ENCODE assay signal across 14 cellular contexts in genomic region chr1:54464031-54464476, GRCh38. TPM values are rescaled to one million over a fixed set of nuclear protein-coding genes. Genes with fewer than 3 reads are reported as not detected.
DNase-seq lines count a peak whose midpoint lies in the region; ATAC-seq and TF ChIP-seq lines count a peak whose summit lies in the region.
"Had no signal": no experiment of that assay in that cellular context is flagged by ENCODE, and none has a peak within 500 bp of the region (broad histone marks: within the 10 kb centered on the region; RNA-seq: fewer than 3 reads in every experiment).

No MANE protein-coding gene starts in this region.

- intact Hi-C loops in uterus (cut with DNase I; ENCODE audit: low total_unique reads) (no loop called here), esophagus squamous epithelium (cut with DNase I) (no loop called here)

- H3K4me1 Mint-ChIP-seq in activated CD8-positive, alpha-beta memory T cell treated with anti-CD3 and anti-CD28 coated beads, Interleukin-2, amount 10 ng/mL, durations not matched to agents 7 days and 5 days, result peaks cover 34% of the 10 kb centered on the region

- peaks cover 4% of the 10 kb centered on the region for H3K27me3 Mint-ChIP-seq in activated CD8-positive, alpha-beta memory T cell treated with anti-CD3 and anti-CD28 coated beads, Interleukin-2, amount 10 ng/mL, durations not matched to agents 7 days and 5 days
- H3K27me3 Mint-ChIP-seq: T-cell had no signal

- no peak overlapping the region for H3K4me3 Mint-ChIP-seq in activated CD8-positive, alpha-beta memory T cell treated with anti-CD3 and anti-CD28 coated beads, Interleukin-2, amount 10 ng/mL, durations not matched to agents 7 days and 5 days
- H3K4me3 Mint-ChIP-seq: T-cell had no signal

- ATAC-seq in activated naive CD4-positive, alpha-beta T cell treated with anti-CD3 and anti-CD28 coated beads, Interleukin-2, amount 50 U/mL, for 72 hours, result peak; percentile 64 to 67
- ATAC-seq in activated CD8-positive, alpha-beta memory T cell treated with anti-CD3 and anti-CD28 coated beads, Interleukin-2, amount 10 ng/mL, durations not matched to agents 7 days and 5 days, result peak; percentile 59
- ATAC-seq in GM19397 (IDR thresholded peaks at IDR 0.05; ENCODE audit: unreplicated experiment), result no peak
- ATAC-seq: T-cell had no signal

- no peaks in the 10 kb centered on the region for H3K27me3 ChIP-seq in uterus
- peaks cover 0 to 3% (median 0%) of the 10 kb centered on the region in 4 donors for H3K27me3 ChIP-seq in esophagus squamous epithelium
- H3K27me3 ChIP-seq: ascending aorta had no signal

- H3K9me3 ChIP-seq in uterus, result no peaks in the 10 kb centered on the region
- no peaks in the 10 kb centered on the region for H3K9me3 ChIP-seq in esophagus squamous epithelium
- H3K9me3 ChIP-seq: ascending aorta had no signal

- H3K36me3 ChIP-seq in uterus (no peaks in the 10 kb centered on the region), esophagus squamous epithelium (no peaks in the 10 kb centered on the region)
- H3K36me3 ChIP-seq: ascending aorta had no signal

- DNase-seq in activated naive CD4-positive, alpha-beta T cell treated with anti-CD3 and anti-CD28 coated beads, Interleukin-2, amount 50 U/mL, for 72 hours (ENCODE audit: low spot score in 2 of 2), result no peak
- no peak for DNase-seq in activated naive CD4-positive, alpha-beta T cell (lab: John Stamatoyannopoulos, UW)
- DNase-seq in activated CD8-positive, alpha-beta memory T cell treated with anti-CD3 and anti-CD28 coated beads, Interleukin-2, amount 10 ng/mL, durations not matched to agents 7 days and 5 days, result no peak
- DNase-seq in iris pigment epithelial cell (ENCODE audit: low read depth) (peak; percentile 60), uterus (no peak), esophagus squamous epithelium (lab: John Stamatoyannopoulos, UW) (no peak), midbrain (lab: John Stamatoyannopoulos, UW) (no peak)
- DNase-seq: activated CD4-positive, alpha-beta T cell treated with anti-CD3 and anti-CD28 coated beads, Interleukin-2, amount 50 U/mL, for 4 hours; NCI-H2081; stimulated activated CD4-positive, alpha-beta T cell treated with anti-CD3 and anti-CD28 coated beads, Interleukin-2, amount 100 ng/mL, for 48 hours; T-cell had no signal

- CTCF ChIA-PET in activated CD8-positive, alpha-beta memory T cell treated with anti-CD3 and anti-CD28 coated beads, Interleukin-2, amount 10 ng/mL, durations not matched to agents 7 days and 5 days (lab: Charles Lee), result interaction anchor here (0.6 to 3.3 kb wide), 4 partner anchors 13 to 26 kb away, joined by 3 to 21 read pairs (median 6); no protein-coding TSS in a partner anchor

- H3K27ac ChIP-seq in uterus (peak overlapping the region; percentile 66 to 71), esophagus squamous epithelium (no peak overlapping the region)
- H3K27ac ChIP-seq: ascending aorta, epithelial cell of prostate had no signal

- H3K4me3 ChIP-seq in uterus, result no peak overlapping the region
- H3K4me3 ChIP-seq in esophagus squamous epithelium, result no peak overlapping the region
- H3K4me3 ChIP-seq: ascending aorta had no signal

- TF ChIP-seq CTCF in uterus (IDR thresholded peaks at IDR 0.05), result no peak
- TF ChIP-seq CTCF in esophagus squamous epithelium (IDR thresholded peaks at IDR 0.05), result no peak

- TF ChIP-seq POLR2A in uterus (IDR thresholded peaks at IDR 0.05), result no peak
- no peak for TF ChIP-seq POLR2A in esophagus squamous epithelium (IDR thresholded peaks at IDR 0.05)

- WGBS in esophagus squamous epithelium, 2 donors, result 53 to 80% methylated on average over 3 of the region's 7 CpGs

- H3K4me1 ChIP-seq in uterus (peaks cover 0 to 10% of the 10 kb centered on the region in 2 donors), esophagus squamous epithelium (peaks cover 0 to 25% (median 15%) of the 10 kb centered on the region in 3 donors)

- H3K9me3 Mint-ChIP-seq in activated naive CD4-positive, alpha-beta T cell treated with anti-CD3 and anti-CD28 coated beads, Interleukin-2, amount 50 U/mL, for 72 hours, result no peaks in the 10 kb centered on the region
- H3K9me3 Mint-ChIP-seq in activated CD8-positive, alpha-beta memory T cell treated with anti-CD3 and anti-CD28 coated beads, Interleukin-2, amount 10 ng/mL, durations not matched to agents 7 days and 5 days (ENCODE audit: low read depth), result no peaks in the 10 kb centered on the region
- H3K9me3 Mint-ChIP-seq: T-cell had no signal

- H3K36me3 Mint-ChIP-seq in activated naive CD4-positive, alpha-beta T cell treated with anti-CD3 and anti-CD28 coated beads, Interleukin-2, amount 50 U/mL, for 72 hours, result no peaks in the 10 kb centered on the region
- H3K36me3 Mint-ChIP-seq in activated CD8-positive, alpha-beta memory T cell treated with anti-CD3 and anti-CD28 coated beads, Interleukin-2, amount 10 ng/mL, durations not matched to agents 7 days and 5 days, result no peaks in the 10 kb centered on the region
- H3K36me3 Mint-ChIP-seq: T-cell had no signal

- peak overlapping the region; percentile 62 to 73 for H3K27ac Mint-ChIP-seq in activated naive CD4-positive, alpha-beta T cell treated with anti-CD3 and anti-CD28 coated beads, Interleukin-2, amount 50 U/mL, for 72 hours
- peak overlapping the region; percentile 72 for H3K27ac Mint-ChIP-seq in activated CD8-positive, alpha-beta memory T cell treated with anti-CD3 and anti-CD28 coated beads, Interleukin-2, amount 10 ng/mL, durations not matched to agents 7 days and 5 days

RNA-seq across cellular contexts. Expression of gene SSBP3, which starts 57.9 kb away (rescaled TPM):
- total RNA-seq in activated naive CD4-positive, alpha-beta T cell treated with anti-CD3 and anti-CD28 coated beads, Interleukin-2, amount 50 U/mL, for 72 hours, result 10 to 100 TPM; 66.1 to 80.4 TPM
- 100 to 1,000 TPM in 1 of 2 experiments, 10 to 100 TPM in 1; 88.7 to 116 TPM for total RNA-seq in activated CD8-positive, alpha-beta memory T cell treated with anti-CD3 and anti-CD28 coated beads, Interleukin-2, amount 10 ng/mL, durations not matched to agents 7 days and 5 days
- total RNA-seq in uterus (100 to 1,000 TPM in 1 of 4 donors, 10 to 100 TPM in 3; 19.7 to 125 (median 31.4) TPM), esophagus squamous epithelium (10 to 100 TPM; 17.1 to 25.4 (median 21.5) TPM)

Comparison
In these comparisons a context has a peak if more than half of its experiments do, and no peak if none do; other contexts are left out.
1. H3K27ac ChIP-seq: peak in uterus (2 of 2); none in esophagus squamous epithelium (0 of 4).